In the genomic region with DNA sequence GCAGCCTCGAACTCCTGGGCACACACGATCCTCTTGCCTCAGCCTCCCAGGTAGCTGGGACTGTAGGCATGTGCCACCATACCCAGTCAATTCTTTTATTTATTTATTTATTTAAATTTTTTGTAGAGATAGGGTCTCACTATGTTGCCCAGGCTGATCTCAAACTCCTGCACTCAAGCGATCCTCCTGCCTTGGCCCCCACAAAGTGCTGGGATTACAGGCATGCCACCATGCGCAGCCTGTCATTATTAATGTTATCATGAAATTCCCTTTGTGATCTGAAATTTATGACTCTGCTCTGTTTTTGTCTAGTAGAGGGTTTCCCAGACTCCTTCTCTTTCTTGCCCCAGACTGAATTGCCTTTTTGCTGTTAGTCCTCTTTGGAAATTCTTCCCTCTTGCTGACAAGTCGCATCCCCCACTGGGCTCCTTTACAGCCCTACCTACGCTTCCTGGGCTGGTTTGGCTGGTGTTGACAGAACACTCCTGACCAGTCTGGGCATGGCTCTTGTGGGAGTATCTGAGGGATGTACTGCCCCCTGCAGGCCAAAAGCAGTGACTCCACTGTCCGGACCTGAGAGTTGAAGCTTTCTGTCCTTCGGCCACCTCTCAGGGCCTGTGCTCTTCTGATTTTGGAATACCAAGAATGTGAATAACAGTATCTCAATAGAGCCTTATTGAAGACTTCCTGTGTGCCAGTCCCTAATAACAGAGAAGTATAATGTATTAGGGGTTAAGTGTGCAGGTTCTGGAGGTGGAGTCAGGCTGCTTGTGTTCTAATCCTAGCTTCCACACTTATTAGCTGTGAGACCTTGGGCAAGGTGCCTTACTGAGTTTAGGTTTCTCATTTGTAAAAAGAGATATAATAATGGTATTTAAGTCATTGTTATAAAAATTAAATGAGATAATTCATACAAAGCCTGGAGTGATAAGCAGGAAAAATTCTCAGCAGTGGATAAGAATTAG, we compare ENCODE assay signal across 8 cellular contexts. TPM values are rescaled to one million over a fixed set of nuclear protein-coding genes. Genes with fewer than 3 reads are reported as not detected.
DNase-seq lines count a peak whose midpoint lies in the region; ATAC-seq and TF ChIP-seq lines count a peak whose summit lies in the region.

No MANE protein-coding gene starts in this region.

- H3K9me2 ChIP-seq in GM23338 (ENCODE audit: insufficient read depth) = no peaks in the 10 kb centered on the region

- no peaks in the 10 kb centered on the region for H4K20me1 ChIP-seq in GM23338 (replicated peaks; ENCODE audit: insufficient read depth)

- no peak overlapping the region for H3K27ac Mint-ChIP-seq in GM23338

- no peaks in the 10 kb centered on the region for H3K36me3 Mint-ChIP-seq in GM23338 (ENCODE audit: low read depth)

- intact Hi-C loops in right lobe of liver (cut with DNase I) = no loop called here

- 51% methylated on average over 8 of the region's 8 CpGs for WGBS in right lobe of liver (ENCODE audit: insufficient coverage, low coverage, low lambda C conversion rate, missing lambda C conversion rate)

- DNase-seq in DMS153 treated with DMSO at 0.1 percent for 48 hours (lab: John Stamatoyannopoulos, UW; ENCODE audit: unreplicated experiment) = peak; percentile 49
- peak; percentile 97 for DNase-seq in GM23338 (ENCODE audit: low spot score)
- DNase-seq in NCI-H146 (lab: John Stamatoyannopoulos, UW) = peak; percentile 73
- peak; percentile 21 for DNase-seq in activated CD4-positive, CD25-positive, alpha-beta regulatory T cell treated with anti-CD3 and anti-CD28 coated beads, Interleukin-2, amount 50 U/mL, for 16 hours (ENCODE audit: low read depth, low spot score)
- peak; percentile 61 for DNase-seq in cerebellar cortex (ENCODE audit: low spot score)
- DNase-seq in right lobe of liver = peak; percentile 75 to 85 (median 84)
- peak; percentile 28 to 56 (median 34) for DNase-seq in stimulated activated CD4-positive, alpha-beta T cell treated with anti-CD3 and anti-CD28 coated beads, TNF-alpha, amount 100 ng/mL, for 48 hours (ENCODE audit: low read depth in 3 of 3)

- no peak overlapping the region for H3K27ac ChIP-seq in GM23338 (ENCODE audit: low read depth)
- peak overlapping the region in 2 of 3 donors; percentile 19 to 55 for H3K27ac ChIP-seq in right lobe of liver

- H2AFZ ChIP-seq in GM23338 = no peak overlapping the region

- H3K27me3 ChIP-seq in GM23338 (ENCODE audit: insufficient read depth) = no peaks in the 10 kb centered on the region
- H3K27me3 ChIP-seq in right lobe of liver = no peaks in the 10 kb centered on the region

- H3K36me3 ChIP-seq in GM23338 (ENCODE audit: insufficient read depth) = no peaks in the 10 kb centered on the region
- H3K36me3 ChIP-seq in right lobe of liver = peaks cover 0 to 2% (median 0%) of the 10 kb centered on the region in 4 donors

- no peak overlapping the region for H3K4me2 ChIP-seq in GM23338

- H3K9me3 ChIP-seq in right lobe of liver = no peaks in the 10 kb centered on the region

- H3K4me3 ChIP-seq in GM23338 = no peak overlapping the region
- no peak overlapping the region for H3K4me3 ChIP-seq in right lobe of liver

- no peaks in the 10 kb centered on the region for H3K79me2 ChIP-seq in GM23338 (replicated peaks; ENCODE audit: insufficient read depth)

- no peaks in the 10 kb centered on the region; the same call in 1 of the 2 replicates for H3K4me1 ChIP-seq in GM23338 (ENCODE audit: insufficient read depth)
- H3K4me1 ChIP-seq in right lobe of liver = peaks cover 0 to 46% (median 17%) of the 10 kb centered on the region in 4 donors

- no peaks in the 10 kb centered on the region for H3K9me3 Mint-ChIP-seq in GM23338

- peaks cover 10% of the 10 kb centered on the region; the same call in 2 of the 3 replicates for H3K4me1 Mint-ChIP-seq in GM23338

- TF ChIP-seq CTCF in GM23338 (conservative IDR thresholded peaks at IDR 0.05; ENCODE audit: low read depth in 2 of 2) (peak; percentile 96 to 97), right lobe of liver (IDR thresholded peaks at IDR 0.05) (peak; percentile 80 to 91 (median 82))

- ATAC-seq in GM23338 (peak; percentile 100), right lobe of liver (peak; percentile 90 to 97 (median 96)), GM18858 (IDR thresholded peaks at IDR 0.05; ENCODE audit: unreplicated experiment) (no peak)

- TF ChIP-seq POLR2A in right lobe of liver (IDR thresholded peaks at IDR 0.05) = no peak

- no peaks in the 10 kb centered on the region for H3K27me3 Mint-ChIP-seq in GM23338 (ENCODE audit: insufficient read depth, low read depth, poor library complexity)

- no peak overlapping the region for H3K4me3 Mint-ChIP-seq in GM23338

- no peaks in the 10 kb centered on the region for H3F3A ChIP-seq in GM23338 (replicated peaks; ENCODE audit: low read depth)

TF ChIP-seq in GM23338, 12 proteins besides CTCF, POLR2A, EP300 and RAD21:
- TF ChIP-seq JUNB (IDR thresholded peaks at IDR 0.05; ENCODE audit: unreplicated experiment) (no peak), STAT1 (IDR thresholded peaks at IDR 0.05; ENCODE audit: unreplicated experiment) (no peak), ZNF114 (CRISPR knock-in tag; IDR thresholded peaks at IDR 0.05) (peak; percentile 17; the same call in 1 of the 2 replicates)

RNA-seq across cellular contexts. Expression of a gene that starts 28.2 kb away (rescaled TPM):
- total RNA-seq in GM23338 (2014; rRNA removed; shearing (Covaris generic)) = 6.0 and 6.4 TPM in 2 replicates
- polyA plus RNA-seq in GM23338 (2016; fragmentation: Nextera tagmentation; extraction: Ambion mirVana) = 4.4 and 6.3 TPM in 2 replicates
- total RNA-seq in right lobe of liver = 1 to 10 TPM; 1.2 to 2.9 (median 1.8) TPM

RNA-seq across cellular contexts. Expression of a gene that starts 28.6 kb away (rescaled TPM):
- 81.9 and 91.6 TPM in 2 replicates for total RNA-seq in GM23338 (2014; rRNA removed; shearing (Covaris generic))
- polyA plus RNA-seq in GM23338 (2016; fragmentation: Nextera tagmentation; extraction: Ambion mirVana) = 117 and 132 TPM in 2 replicates
- total RNA-seq in right lobe of liver = 100 to 1,000 TPM; 133 to 379 (median 280) TPM

Comparison
In these comparisons a context has a peak if more than half of its experiments do, and no peak if none do; other contexts are left out.
1. DNase-seq: peak in every context shown above with its lines; median percentile 97 in GM23338; 84 in right lobe of liver; 73 in NCI-H146; 61 in cerebellar cortex; 49 in DMS153 treated with DMSO at 0.1 percent for 48 hours; 34 in stimulated activated CD4-positive, alpha-beta T cell treated with anti-CD3 and anti-CD28 coated beads, TNF-alpha, amount 100 ng/mL, for 48 hours; 21 in activated CD4-positive, CD25-positive, alpha-beta regulatory T cell treated with anti-CD3 and anti-CD28 coated beads, Interleukin-2, amount 50 U/mL, for 16 hours.